ENCODE assay signal across 1 cellular context in the genomic region with DNA sequence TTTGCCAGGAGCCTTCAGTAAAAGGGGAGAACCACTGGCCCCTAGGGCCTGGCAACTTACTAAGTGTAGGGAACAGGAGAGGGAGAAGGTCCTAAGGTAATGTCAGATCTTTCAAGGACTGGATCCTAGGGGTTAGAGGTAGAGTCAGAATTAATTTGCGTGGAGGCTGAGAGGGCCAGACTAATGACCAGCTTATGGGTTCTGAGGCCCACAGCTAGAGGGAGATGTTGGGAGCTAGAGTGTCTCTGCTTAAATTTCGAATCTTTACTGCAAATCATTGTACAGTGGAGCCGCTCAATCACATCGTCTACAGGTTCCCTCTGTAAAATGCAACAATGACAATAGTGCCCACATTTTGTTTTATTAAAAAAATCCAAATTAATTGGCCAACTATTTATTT.
TF ChIP-seq lines count a peak whose summit lies in the region.

No MANE protein-coding gene starts in this region.

TF ChIP-seq in SK-N-SH, 30 proteins besides CTCF, POLR2A, EP300 and RAD21 (continued from another document):
- TF ChIP-seq TEAD4 (IDR thresholded peaks at IDR 0.05; ENCODE audit: borderline replicate concordance, insufficient read depth): no peak
- TF ChIP-seq, protein P1, sequence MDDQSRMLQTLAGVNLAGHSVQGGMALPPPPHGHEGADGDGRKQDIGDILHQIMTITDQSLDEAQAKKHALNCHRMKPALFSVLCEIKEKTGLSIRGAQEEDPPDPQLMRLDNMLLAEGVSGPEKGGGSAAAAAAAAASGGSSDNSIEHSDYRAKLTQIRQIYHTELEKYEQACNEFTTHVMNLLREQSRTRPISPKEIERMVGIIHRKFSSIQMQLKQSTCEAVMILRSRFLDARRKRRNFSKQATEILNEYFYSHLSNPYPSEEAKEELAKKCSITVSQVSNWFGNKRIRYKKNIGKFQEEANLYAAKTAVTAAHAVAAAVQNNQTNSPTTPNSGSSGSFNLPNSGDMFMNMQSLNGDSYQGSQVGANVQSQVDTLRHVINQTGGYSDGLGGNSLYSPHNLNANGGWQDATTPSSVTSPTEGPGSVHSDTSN (IDR thresholded peaks at IDR 0.05): no peak
- no peak for TF ChIP-seq TAF1 (IDR thresholded peaks at IDR 0.05; ENCODE audit: borderline replicate concordance, low read depth, low read length)
TF ChIP-seq in SK-N-SH: peak in this region for 0.
